In genomic region chr5:37816883-37817282, GRCh38 we compare ENCODE assay signal across 1 cellular context.
TF ChIP-seq lines count a peak whose summit lies in the region.

No MANE protein-coding gene starts in this region.

TF ChIP-seq in IMR-90, 13 proteins besides CTCF, POLR2A, EP300 and RAD21 (continued from another document):
- TF ChIP-seq, protein P1, sequence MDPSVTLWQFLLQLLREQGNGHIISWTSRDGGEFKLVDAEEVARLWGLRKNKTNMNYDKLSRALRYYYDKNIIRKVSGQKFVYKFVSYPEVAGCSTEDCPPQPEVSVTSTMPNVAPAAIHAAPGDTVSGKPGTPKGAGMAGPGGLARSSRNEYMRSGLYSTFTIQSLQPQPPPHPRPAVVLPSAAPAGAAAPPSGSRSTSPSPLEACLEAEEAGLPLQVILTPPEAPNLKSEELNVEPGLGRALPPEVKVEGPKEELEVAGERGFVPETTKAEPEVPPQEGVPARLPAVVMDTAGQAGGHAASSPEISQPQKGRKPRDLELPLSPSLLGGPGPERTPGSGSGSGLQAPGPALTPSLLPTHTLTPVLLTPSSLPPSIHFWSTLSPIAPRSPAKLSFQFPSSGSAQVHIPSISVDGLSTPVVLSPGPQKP (IDR thresholded peaks at IDR 0.05; ENCODE audit: borderline replicate concordance, low read depth, low read length), result no peak
